In the genomic region with DNA sequence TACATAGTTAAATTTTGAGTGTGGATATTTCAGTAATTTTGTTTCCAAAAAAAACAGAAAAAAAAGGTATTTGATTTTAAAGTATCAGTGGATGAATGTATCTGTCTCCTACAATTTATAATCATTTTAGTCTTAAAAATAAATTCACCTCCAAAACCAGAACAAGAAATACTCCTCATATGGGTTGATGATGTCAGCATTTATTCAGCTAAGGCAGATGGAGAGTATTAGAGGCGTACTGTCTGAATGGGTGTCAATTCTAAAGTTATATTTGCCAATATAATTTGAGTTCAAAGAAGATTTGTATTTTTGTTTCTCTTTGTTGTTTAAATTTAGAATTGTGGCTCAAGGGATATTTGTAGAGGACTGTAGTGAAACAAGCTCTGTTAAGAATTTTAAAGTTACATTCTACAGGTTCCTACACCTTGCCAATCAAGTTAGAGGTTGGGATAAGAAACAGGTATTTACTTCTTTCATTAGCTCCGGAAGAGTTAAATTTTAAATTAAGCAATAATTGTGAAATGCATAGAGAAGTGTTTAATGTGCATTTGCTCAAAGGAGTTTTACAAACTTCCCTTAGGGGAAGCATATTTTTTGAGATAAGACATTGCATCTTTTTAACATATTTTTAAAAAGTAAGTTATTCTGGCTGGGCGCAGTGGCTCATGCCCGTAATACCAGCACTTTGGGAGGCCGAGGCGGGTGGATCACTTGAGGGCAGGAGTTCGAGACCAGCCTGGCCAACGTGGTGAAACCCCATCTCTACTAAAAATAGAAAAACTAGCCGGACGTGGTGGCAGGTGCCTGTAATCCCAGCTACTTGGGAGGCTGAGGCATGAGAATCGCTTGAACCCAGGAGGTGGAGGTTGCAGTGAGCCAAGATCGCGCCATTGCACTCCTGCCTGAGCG, we compare ENCODE assay signal across 10 cellular contexts. TPM values are rescaled to one million over a fixed set of nuclear protein-coding genes. Genes with fewer than 3 reads are reported as not detected.
DNase-seq lines count a peak whose midpoint lies in the region; ATAC-seq and TF ChIP-seq lines count a peak whose summit lies in the region.
"Had no signal": no experiment of that assay in that cellular context is flagged by ENCODE, and none has a peak within 500 bp of the region (broad histone marks: within the 10 kb centered on the region; RNA-seq: fewer than 3 reads in every experiment).

No MANE protein-coding gene starts in this region.

- no peak overlapping the region for H3K4me3 ChIP-seq in CD8-positive, alpha-beta T cell (ENCODE audit: low read depth, low read length)
- peak overlapping the region; percentile 81 for H3K4me3 ChIP-seq in MG63
- H3K4me3 ChIP-seq in choroid plexus epithelial cell (ENCODE audit: low read depth, low read length), result peak overlapping the region; percentile 66
- H3K4me3 ChIP-seq in naive thymus-derived CD4-positive, alpha-beta T cell (ENCODE audit: low read length), result no peak overlapping the region
- no peak overlapping the region for H3K4me3 ChIP-seq in SJCRH30

- POLR2A ChIA-PET in CD8-positive, alpha-beta T cell (lab: Charles Lee), result no interaction called here
- POLR2A ChIA-PET in naive thymus-derived CD4-positive, alpha-beta T cell (lab: Charles Lee), result no interaction called here

- CTCF ChIA-PET in CD8-positive, alpha-beta T cell (lab: Charles Lee), result no interaction called here
- CTCF ChIA-PET in naive thymus-derived CD4-positive, alpha-beta T cell (lab: Charles Lee), result no interaction called here

- DNase-seq in CD8-positive, alpha-beta T cell, result no peak
- DNase-seq in MG63, result no peak
- DNase-seq in choroid plexus epithelial cell (ENCODE audit: low read depth), result no peak
- DNase-seq in naive thymus-derived CD4-positive, alpha-beta T cell, result peak in 1 of 9 donors; percentile 0
- DNase-seq in SJCRH30, result no peak
- DNase-seq in stimulated activated naive CD4-positive, alpha-beta T cell treated with Interleukin-2 at 50 U/mL for 16 hours (lab: John Stamatoyannopoulos, UW), result no peak
- no peak for DNase-seq in stimulated activated CD4-positive, alpha-beta T cell treated with anti-CD3 and anti-CD28 coated beads, Interleukin-4, amount 100 ng/mL, for 1 hour
- DNase-seq: NCI-H2171 treated with DMSO at 0.1 percent for 48 hours had no signal

- peaks cover 4% of the 10 kb centered on the region for H3K27me3 Mint-ChIP-seq in CD8-positive, alpha-beta T cell (ENCODE audit: low read depth)
- peaks cover 21 to 36% (median 30%) of the 10 kb centered on the region in 5 donors for H3K27me3 Mint-ChIP-seq in naive thymus-derived CD4-positive, alpha-beta T cell

- ATAC-seq in CD8-positive, alpha-beta T cell, result no peak
- no peak for ATAC-seq in naive thymus-derived CD4-positive, alpha-beta T cell
- no peak for ATAC-seq in HG03469 (IDR thresholded peaks at IDR 0.05; ENCODE audit: unreplicated experiment)

- H3K9me3 Mint-ChIP-seq in CD8-positive, alpha-beta T cell, result no peaks in the 10 kb centered on the region
- no peaks in the 10 kb centered on the region for H3K9me3 Mint-ChIP-seq in naive thymus-derived CD4-positive, alpha-beta T cell
- H3K9me3 Mint-ChIP-seq: activated T-helper 1 cell treated with anti-CD3 and anti-CD28 coated beads, Interleukin-12 subunit alpha, Interleukin-12 subunit beta, Interleukin-2, Interleukin-4 antibody, amounts not matched to agents 30 ng/mL and 10 ng/mL and 1 ng/mL, durations not matched to agents 14 hours and 24 hours and 36 hours had no signal

- H3K27ac ChIP-seq in CD8-positive, alpha-beta T cell (ENCODE audit: low read depth, low read length), result no peak overlapping the region
- no peak overlapping the region for H3K27ac ChIP-seq in naive thymus-derived CD4-positive, alpha-beta T cell (ENCODE audit: low read depth, low read length)
- H3K27ac ChIP-seq in SJCRH30, result no peak overlapping the region

- no peaks in the 10 kb centered on the region for H3K36me3 Mint-ChIP-seq in CD8-positive, alpha-beta T cell
- H3K36me3 Mint-ChIP-seq in naive thymus-derived CD4-positive, alpha-beta T cell, result no peaks in the 10 kb centered on the region

- peaks cover 3% of the 10 kb centered on the region for H3K27me3 ChIP-seq in CD8-positive, alpha-beta T cell (ENCODE audit: insufficient read depth, low read length)
- H3K27me3 ChIP-seq in MG63 (no peaks in the 10 kb centered on the region), SJCRH30 (no peaks in the 10 kb centered on the region)
- peaks cover 0 to 8% of the 10 kb centered on the region in 2 donors for H3K27me3 ChIP-seq in naive thymus-derived CD4-positive, alpha-beta T cell (ENCODE audit: control insufficient read depth in 2 of 2, insufficient read depth in 2 of 2, low read length in 2 of 2)

- peaks cover 13% of the 10 kb centered on the region for H3K4me1 Mint-ChIP-seq in CD8-positive, alpha-beta T cell (ENCODE audit: low read depth)
- H3K4me1 Mint-ChIP-seq in naive thymus-derived CD4-positive, alpha-beta T cell, result peaks cover 10 to 18% (median 16%) of the 10 kb centered on the region in 7 donors

- H3K4me3 Mint-ChIP-seq in CD8-positive, alpha-beta T cell, result peak overlapping the region; percentile 68
- H3K4me3 Mint-ChIP-seq in naive thymus-derived CD4-positive, alpha-beta T cell, result peak overlapping the region in 8 of 10 donors; percentile 68 to 88 (median 80)

- H3K9me3 ChIP-seq in CD8-positive, alpha-beta T cell (ENCODE audit: low read length), result no peaks in the 10 kb centered on the region
- H3K9me3 ChIP-seq in MG63 (no peaks in the 10 kb centered on the region), SJCRH30 (replicated peaks) (no peaks in the 10 kb centered on the region)
- no peaks in the 10 kb centered on the region for H3K9me3 ChIP-seq in naive thymus-derived CD4-positive, alpha-beta T cell (ENCODE audit: control insufficient read depth in 2 of 3, low read length in 3 of 3)

- H3K27ac Mint-ChIP-seq in CD8-positive, alpha-beta T cell, result no peak overlapping the region
- H3K27ac Mint-ChIP-seq in naive thymus-derived CD4-positive, alpha-beta T cell, result no peak overlapping the region
- H3K27ac Mint-ChIP-seq: activated T-helper 1 cell treated with anti-CD3 and anti-CD28 coated beads, Interleukin-12 subunit alpha, Interleukin-12 subunit beta, Interleukin-2, Interleukin-4 antibody, amounts not matched to agents 30 ng/mL and 10 ng/mL and 1 ng/mL, durations not matched to agents 14 hours and 24 hours and 36 hours had no signal

- no peak for TF ChIP-seq CTCF in CD8-positive, alpha-beta T cell (IDR thresholded peaks at IDR 0.05)
- TF ChIP-seq CTCF in choroid plexus epithelial cell (conservative IDR thresholded peaks at IDR 0.05; ENCODE audit: low read depth, low read length), result no peak

- H3K36me3 ChIP-seq in CD8-positive, alpha-beta T cell (ENCODE audit: insufficient read depth, low read length), result no peaks in the 10 kb centered on the region
- H3K36me3 ChIP-seq in MG63 (no peaks in the 10 kb centered on the region), SJCRH30 (no peaks in the 10 kb centered on the region)
- no peaks in the 10 kb centered on the region for H3K36me3 ChIP-seq in naive thymus-derived CD4-positive, alpha-beta T cell (ENCODE audit: control insufficient read depth in 2 of 3, insufficient read depth in 3 of 3, low read length in 3 of 3)

- no peaks in the 10 kb centered on the region for H3K4me1 ChIP-seq in CD8-positive, alpha-beta T cell (ENCODE audit: insufficient read depth, low read length)
- H3K4me1 ChIP-seq in naive thymus-derived CD4-positive, alpha-beta T cell (ENCODE audit: control insufficient read depth in 2 of 2, insufficient read depth in 2 of 2, low read length in 2 of 2), result no peaks in the 10 kb centered on the region
- H3K4me1 ChIP-seq in SJCRH30, result no peaks in the 10 kb centered on the region

- intact Hi-C loops in CD8-positive, alpha-beta T cell (cut with DNase I, micrococcal nuclease), result no loop called here
- intact Hi-C loops in naive thymus-derived CD4-positive, alpha-beta T cell (cut with micrococcal nuclease), result no loop called here

RNA-seq across cellular contexts. Expression of gene PLA2G4A, which starts 1.2 kb away (rescaled TPM):
- total RNA-seq in CD8-positive, alpha-beta T cell, result not detected
- 14.7 and 23.1 TPM in 2 replicates for total RNA-seq in MG63 (2014; rRNA removed; shearing (Covaris generic); ENCODE audit: low replicate concordance)
- 1 to 10 TPM in 1 of 5 experiments, under 1 TPM in 2, not detected in 2; 0.13 to 2.8 (median 0.24) TPM for total RNA-seq in naive thymus-derived CD4-positive, alpha-beta T cell
- polyA plus RNA-seq in naive thymus-derived CD4-positive, alpha-beta T cell, result not detected
- not detected in 2 replicates for total RNA-seq in SJCRH30 (2014; rRNA removed; shearing (Covaris generic))

Comparison
In these comparisons a context has a peak if more than half of its experiments do, and no peak if none do; other contexts are left out.
1. H3K4me3 ChIP-seq: peak in MG63 (single experiment) and choroid plexus epithelial cell (single experiment); none in CD8-positive, alpha-beta T cell (single experiment), naive thymus-derived CD4-positive, alpha-beta T cell (single experiment) and SJCRH30 (single experiment).